In the genomic region with DNA sequence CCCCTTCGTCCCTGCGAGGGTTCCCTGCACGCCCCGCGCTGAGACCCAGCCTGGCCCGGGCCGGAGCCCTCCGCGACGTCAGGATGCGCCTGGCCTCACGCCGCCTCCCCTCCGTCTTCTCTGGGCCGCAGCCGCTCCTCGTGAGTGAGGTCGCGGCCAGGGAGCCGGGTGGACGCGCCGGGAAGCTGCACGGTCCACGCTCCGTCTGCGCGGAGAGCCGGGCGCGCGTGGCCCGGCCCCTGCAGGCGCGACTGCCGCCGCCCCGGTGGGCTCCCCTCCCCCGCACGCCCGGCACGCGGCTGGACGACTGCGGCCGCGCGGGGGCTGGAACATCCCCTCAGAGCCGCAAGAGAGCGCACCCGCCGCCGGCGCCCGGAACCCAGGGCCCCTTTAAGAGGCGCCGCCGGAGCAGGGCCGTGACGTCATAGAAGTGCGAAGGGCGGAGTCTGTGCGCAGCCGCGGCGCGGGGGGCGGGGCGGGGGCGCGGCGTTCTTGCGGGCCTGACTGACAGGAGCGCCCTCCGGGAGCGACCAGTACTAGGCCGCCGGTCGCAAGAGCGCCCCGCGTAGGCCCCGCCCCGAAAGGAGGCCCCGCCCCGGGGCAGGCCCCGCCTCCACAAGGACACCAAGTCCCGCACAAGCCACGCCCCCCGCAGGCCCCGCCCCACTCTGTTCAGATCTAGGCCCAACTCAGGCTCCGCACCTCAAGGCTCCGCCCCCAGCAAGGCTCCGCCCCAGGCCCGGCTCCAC, we compare ENCODE assay signal across 8 cellular contexts. TPM values are rescaled to one million over a fixed set of nuclear protein-coding genes. Genes with fewer than 3 reads are reported as not detected.
DNase-seq lines count a peak whose midpoint lies in the region; ATAC-seq and TF ChIP-seq lines count a peak whose summit lies in the region.

No MANE protein-coding gene starts in this region.

- H3K9me3 Mint-ChIP-seq in activated T-helper 2 cell treated with anti-CD3 and anti-CD28 coated beads, Interferon-gamma antibody, Interleukin-2, Interleukin-4, amounts not matched to agents 10 μg/mL and 5 μg/mL and 100 μg/mL, durations not matched to agents 14 hours and 24 hours and 36 hours, result peaks cover 4% of the 10 kb centered on the region
- H3K9me3 Mint-ChIP-seq in natural killer cell treated with Interleukin-12 subunit alpha and Interleukin-12 subunit beta and Interleukin-15 and Interleukin-18, amount 100 ng/mL, for 72 hours, result no peaks in the 10 kb centered on the region

- H3K9me3 ChIP-seq in DND-41 (ENCODE audit: insufficient read depth, low read length, severe bottlenecking), result no peaks in the 10 kb centered on the region

- peak; percentile 100 for DNase-seq in DND-41
- peak; percentile 99 for DNase-seq in KG1 (lab: John Stamatoyannopoulos, UW)
- peak; percentile 97 for DNase-seq in RKO (ENCODE audit: low spot score)
- DNase-seq in activated T-helper 2 cell treated with anti-CD3 and anti-CD28 coated beads, Interferon-gamma antibody, Interleukin-2, Interleukin-4, amounts not matched to agents 10 μg/mL and 5 μg/mL and 100 μg/mL, durations not matched to agents 14 hours and 24 hours and 36 hours (ENCODE audit: low spot score), result peak; percentile 100
- DNase-seq in fibroblast of peridontal ligament (ENCODE audit: extremely low read depth), result peak; percentile 98
- peak; percentile 100 for DNase-seq in natural killer cell treated with Interleukin-12 subunit alpha and Interleukin-12 subunit beta and Interleukin-15 and Interleukin-18, amount 100 ng/mL, for 72 hours (ENCODE audit: low spot score)
- DNase-seq in stimulated activated naive CD4-positive, alpha-beta T cell treated with Interleukin-2 at 50 U/mL for 16 hours (lab: John Stamatoyannopoulos, UW), result peak; percentile 100

- peak overlapping the region; percentile 64 for H3K27ac ChIP-seq in DND-41 (ENCODE audit: low read length)

- peak overlapping the region; percentile 91 for H2AFZ ChIP-seq in DND-41 (ENCODE audit: low read depth, low read length)

- peaks cover 15% of the 10 kb centered on the region for H3K36me3 Mint-ChIP-seq in activated T-helper 2 cell treated with anti-CD3 and anti-CD28 coated beads, Interferon-gamma antibody, Interleukin-2, Interleukin-4, amounts not matched to agents 10 μg/mL and 5 μg/mL and 100 μg/mL, durations not matched to agents 14 hours and 24 hours and 36 hours (ENCODE audit: low read depth)
- H3K36me3 Mint-ChIP-seq in natural killer cell treated with Interleukin-12 subunit alpha and Interleukin-12 subunit beta and Interleukin-15 and Interleukin-18, amount 100 ng/mL, for 72 hours, result no peaks in the 10 kb centered on the region

- H3K27me3 Mint-ChIP-seq in activated T-helper 2 cell treated with anti-CD3 and anti-CD28 coated beads, Interferon-gamma antibody, Interleukin-2, Interleukin-4, amounts not matched to agents 10 μg/mL and 5 μg/mL and 100 μg/mL, durations not matched to agents 14 hours and 24 hours and 36 hours (ENCODE audit: low read depth), result peaks cover 10% of the 10 kb centered on the region
- peaks cover 0 to 14% of the 10 kb centered on the region in 2 donors for H3K27me3 Mint-ChIP-seq in natural killer cell treated with Interleukin-12 subunit alpha and Interleukin-12 subunit beta and Interleukin-15 and Interleukin-18, amount 100 ng/mL, for 72 hours

- intact Hi-C loops in activated T-helper 2 cell treated with anti-CD3 and anti-CD28 coated beads, Interferon-gamma antibody, Interleukin-2, Interleukin-4, amounts not matched to agents 10 μg/mL and 5 μg/mL and 100 μg/mL, durations not matched to agents 14 hours and 24 hours and 36 hours (cut with micrococcal nuclease), result loop anchor here (1.0 to 10.0 kb wide), 10 partner anchors 38 to 840 kb away; a partner anchor contains a TSS

- TF ChIP-seq CTCF in DND-41 (IDR thresholded peaks at IDR 0.05; ENCODE audit: borderline replicate concordance, extremely low read depth, low read length, poor library complexity, severe bottlenecking), result peak; percentile 37

- peak overlapping the region; percentile 86 for H3K9ac ChIP-seq in DND-41 (ENCODE audit: low read depth, low read length)

- H3K27me3 ChIP-seq in DND-41 (ENCODE audit: insufficient read depth, low read length, poor library complexity), result no peaks in the 10 kb centered on the region

- peaks cover 36% of the 10 kb centered on the region for H4K20me1 ChIP-seq in DND-41 (ENCODE audit: insufficient read depth, low read length)

- H3K4me2 ChIP-seq in DND-41 (ENCODE audit: insufficient read depth, low read length), result peak overlapping the region; percentile 95

- H3K79me2 ChIP-seq in DND-41 (ENCODE audit: insufficient read depth, low read length), result peaks cover 48% of the 10 kb centered on the region

- H3K4me1 ChIP-seq in DND-41 (ENCODE audit: insufficient read depth, low read length), result peaks cover 62% of the 10 kb centered on the region

- peaks cover 38% of the 10 kb centered on the region for H3K4me1 Mint-ChIP-seq in activated T-helper 2 cell treated with anti-CD3 and anti-CD28 coated beads, Interferon-gamma antibody, Interleukin-2, Interleukin-4, amounts not matched to agents 10 μg/mL and 5 μg/mL and 100 μg/mL, durations not matched to agents 14 hours and 24 hours and 36 hours (ENCODE audit: low read depth)
- peaks cover 30 to 34% of the 10 kb centered on the region in 2 donors for H3K4me1 Mint-ChIP-seq in natural killer cell treated with Interleukin-12 subunit alpha and Interleukin-12 subunit beta and Interleukin-15 and Interleukin-18, amount 100 ng/mL, for 72 hours (ENCODE audit: low read depth in 2 of 2)

- ATAC-seq in DND-41 (ENCODE audit: insufficient read depth, low read depth), result peak; percentile 79
- ATAC-seq in GM21737 (IDR thresholded peaks at IDR 0.05; ENCODE audit: unreplicated experiment), result peak; percentile 81
- peak; percentile 96 for ATAC-seq in natural killer cell treated with Interleukin-12 subunit alpha and Interleukin-12 subunit beta and Interleukin-15 and Interleukin-18, amount 100 ng/mL, for 72 hours

- H3K36me3 ChIP-seq in DND-41 (ENCODE audit: insufficient read depth, low read length), result peaks cover 13% of the 10 kb centered on the region

- peak overlapping the region; percentile 61 for H3K4me3 Mint-ChIP-seq in activated T-helper 2 cell treated with anti-CD3 and anti-CD28 coated beads, Interferon-gamma antibody, Interleukin-2, Interleukin-4, amounts not matched to agents 10 μg/mL and 5 μg/mL and 100 μg/mL, durations not matched to agents 14 hours and 24 hours and 36 hours (ENCODE audit: low read depth)
- H3K4me3 Mint-ChIP-seq in natural killer cell treated with Interleukin-12 subunit alpha and Interleukin-12 subunit beta and Interleukin-15 and Interleukin-18, amount 100 ng/mL, for 72 hours, result peak overlapping the region; percentile 73

- no peak overlapping the region for H3K27ac Mint-ChIP-seq in activated T-helper 2 cell treated with anti-CD3 and anti-CD28 coated beads, Interferon-gamma antibody, Interleukin-2, Interleukin-4, amounts not matched to agents 10 μg/mL and 5 μg/mL and 100 μg/mL, durations not matched to agents 14 hours and 24 hours and 36 hours
- H3K27ac Mint-ChIP-seq in natural killer cell treated with Interleukin-12 subunit alpha and Interleukin-12 subunit beta and Interleukin-15 and Interleukin-18, amount 100 ng/mL, for 72 hours, result no peak overlapping the region

- H3K4me3 ChIP-seq in DND-41 (ENCODE audit: low read depth in 1 of 2, low read length in 2 of 2), result peak overlapping the region; percentile 65 to 83

RNA-seq across cellular contexts. Expression of a gene that starts 0.4 kb away (rescaled TPM):
- 13.0 and 13.8 TPM in 2 replicates for total RNA-seq in activated T-helper 2 cell treated with anti-CD3 and anti-CD28 coated beads, Interferon-gamma antibody, Interleukin-2, Interleukin-4, amounts not matched to agents 10 μg/mL and 5 μg/mL and 100 μg/mL, durations not matched to agents 14 hours and 24 hours and 36 hours
- total RNA-seq in natural killer cell treated with Interleukin-12 subunit alpha and Interleukin-12 subunit beta and Interleukin-15 and Interleukin-18, amount 100 ng/mL, for 72 hours, result 10 to 100 TPM; 14.8 to 18.6 TPM

Comparison
In these comparisons a context has a peak if more than half of its experiments do, and no peak if none do; other contexts are left out.
1. Peak in every context shown above with its lines: DNase-seq, ATAC-seq, H3K4me3 ChIP-seq and H3K27ac ChIP-seq.